Comparison of ENCODE assay signal across 8 cellular contexts in genomic region chr11:72724851-72725730, GRCh38. TPM values are rescaled to one million over a fixed set of nuclear protein-coding genes. Genes with fewer than 3 reads are reported as not detected.
A peak's percentile ranks its signal among the peaks of the same experiment; 100 is the strongest.
DNase-seq lines count a peak whose midpoint lies in the region; ATAC-seq and TF ChIP-seq lines count a peak whose summit lies in the region.

No MANE protein-coding gene starts in this region.

- H3K27ac Mint-ChIP-seq in T-helper 1 cell treated with Interleukin-12 subunit alpha and Interleukin-12 subunit beta and Interleukin-4 antibody, amounts not matched to agents 30 μg/mL and 1 μg/mL, for 36 hours, result peak overlapping the region; percentile 76

- TF ChIP-seq CTCF in GM10266 (IDR thresholded peaks at IDR 0.05; ENCODE audit: control insufficient read depth, insufficient read depth, low read depth, missing control alignments), result peak; percentile 87
- TF ChIP-seq CTCF in adrenal gland (IDR thresholded peaks at IDR 0.05), result peak; percentile 78 to 99 (median 93)

- no peaks in the 10 kb centered on the region for H3K9me3 ChIP-seq in adrenal gland (replicated peaks in 1 of 3)

- H3K27ac ChIP-seq in adrenal gland, result peak overlapping the region in 3 of 5 donors; percentile 21 to 52 (median 30)

- H3K36me3 ChIP-seq in adrenal gland (replicated peaks in 1 of 2), result peaks cover 0 to 2% of the 10 kb centered on the region in 2 donors

- H3K4me1 ChIP-seq in adrenal gland (replicated peaks in 1 of 2), result peaks cover 41 to 51% of the 10 kb centered on the region in 2 donors

- ATAC-seq in left ventricle myocardium superior (peak; percentile 5), sciatic nerve (peak; percentile 30), GM21723 (IDR thresholded peaks at IDR 0.05; ENCODE audit: unreplicated experiment) (no peak), GM19324 (IDR thresholded peaks at IDR 0.05; ENCODE audit: low FRiP score, unreplicated experiment) (no peak)

- peak; percentile 82 for DNase-seq in GM10266 (ENCODE audit: extremely low spot score)
- peak; percentile 71 for DNase-seq in NCI-H146 (lab: John Stamatoyannopoulos, UW)
- DNase-seq in adrenal gland, result peak; percentile 69 to 92 (median 77)
- DNase-seq in left ventricle myocardium superior, result peak; percentile 66
- peak; percentile 84 for DNase-seq in sciatic nerve (ENCODE audit: low spot score)

- no peaks in the 10 kb centered on the region for H3K27me3 ChIP-seq in adrenal gland

- H3K36me3 Mint-ChIP-seq in T-helper 1 cell treated with Interleukin-12 subunit alpha and Interleukin-12 subunit beta and Interleukin-4 antibody, amounts not matched to agents 30 μg/mL and 1 μg/mL, for 36 hours (ENCODE audit: low read depth), result peaks cover 8% of the 10 kb centered on the region

- no peak overlapping the region for H3K4me3 ChIP-seq in adrenal gland

- intact Hi-C loops in adrenal gland (cut with DNase I), result loop anchor here (5.0 to 10.0 kb wide), 3 partner anchors 57 to 90 kb away; partner anchors contain the start of gene ATG16L2 (in 1 of the 2)
- intact Hi-C loops in left ventricle myocardium superior (cut with micrococcal nuclease), result loop anchor here (5.0 kb wide), 1 partner anchor 67 kb away; the partner anchor contains the start of gene STARD10
- intact Hi-C loops in sciatic nerve (cut with DNase I), result loop anchor here (5.0 to 10.0 kb wide), 2 partner anchors 62 to 450 kb away; no protein-coding TSS in a partner anchor

- no peaks in the 10 kb centered on the region for H3K9me3 Mint-ChIP-seq in T-helper 1 cell treated with Interleukin-12 subunit alpha and Interleukin-12 subunit beta and Interleukin-4 antibody, amounts not matched to agents 30 μg/mL and 1 μg/mL, for 36 hours

- peak in 1 of 2 donors; percentile 20 for TF ChIP-seq POLR2A in adrenal gland (IDR thresholded peaks at IDR 0.05)

- peaks cover 31% of the 10 kb centered on the region for H3K4me1 Mint-ChIP-seq in T-helper 1 cell treated with Interleukin-12 subunit alpha and Interleukin-12 subunit beta and Interleukin-4 antibody, amounts not matched to agents 30 μg/mL and 1 μg/mL, for 36 hours (ENCODE audit: low read depth)

- H3K27me3 Mint-ChIP-seq in T-helper 1 cell treated with Interleukin-12 subunit alpha and Interleukin-12 subunit beta and Interleukin-4 antibody, amounts not matched to agents 30 μg/mL and 1 μg/mL, for 36 hours (ENCODE audit: low read depth), result no peaks in the 10 kb centered on the region

- H3K4me3 Mint-ChIP-seq in T-helper 1 cell treated with Interleukin-12 subunit alpha and Interleukin-12 subunit beta and Interleukin-4 antibody, amounts not matched to agents 30 μg/mL and 1 μg/mL, for 36 hours, result no peak overlapping the region

- whole genome bisulfite sequencing in adrenal gland, 4 donors, result 48 to 52% (median 48%) methylated on average over 8 to 9 of the region's 9 CpGs

RNA-seq across cellular contexts. Expression of gene ARAP1, which starts 27.1 kb away (rescaled TPM):
- total RNA-seq in adrenal gland (100 to 1,000 TPM; 103 to 216 (median 153) TPM), left ventricle myocardium superior (58.9 TPM), sciatic nerve (129 TPM)
- polyA plus RNA-seq in adrenal gland, result 100 to 1,000 TPM in 2 of 3 donors, 10 to 100 TPM in 1; 30.0 to 217 (median 150) TPM

RNA-seq across cellular contexts. Expression of gene PDE2A, which starts 50.9 kb away (rescaled TPM):
- 100 to 1,000 TPM in 2 of 8 donors, 10 to 100 TPM in 6; 52.3 to 226 (median 60.8) TPM for total RNA-seq in adrenal gland
- polyA plus RNA-seq in adrenal gland, result 100 to 1,000 TPM in 1 of 3 donors, 10 to 100 TPM in 2; 70.4 to 106 (median 82.5) TPM
- total RNA-seq in left ventricle myocardium superior, result 30.0 TPM
- total RNA-seq in sciatic nerve, result 74.4 TPM

Comparison
In these comparisons a context has a peak if more than half of its experiments do, and no peak if none do; other contexts are left out.
1. ATAC-seq: peak in left ventricle myocardium superior (single experiment) and sciatic nerve (single experiment); none in GM21723 (single experiment) and GM19324 (single experiment).
2. Peak in every context shown above with its lines, with median percentiles within 50 percentile points of each other: DNase-seq.